In the genomic region with DNA sequence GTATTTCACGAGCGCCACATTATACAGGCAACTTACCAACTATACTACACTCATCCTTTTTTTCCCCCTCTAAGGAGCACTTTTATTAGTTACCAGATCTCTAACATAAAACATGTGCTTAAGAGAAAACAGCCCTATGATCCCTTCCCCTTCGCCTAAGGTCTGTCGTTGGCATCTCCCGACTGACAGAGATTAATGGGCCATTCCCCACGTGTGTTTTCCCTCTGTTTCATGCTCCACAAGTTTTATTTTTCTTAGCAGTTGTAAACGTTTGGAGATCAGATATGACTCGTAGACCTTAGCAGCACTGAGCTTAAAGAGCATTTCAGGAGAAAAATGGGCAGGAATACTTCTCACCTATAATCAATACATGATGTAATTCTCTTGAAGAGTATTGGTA, we compare ENCODE assay signal across 20 cellular contexts. TPM values are rescaled to one million over a fixed set of nuclear protein-coding genes. Genes with fewer than 3 reads are reported as not detected.
DNase-seq lines count a peak whose midpoint lies in the region; ATAC-seq and TF ChIP-seq lines count a peak whose summit lies in the region.
"Had no signal": no experiment of that assay in that cellular context is flagged by ENCODE, and none has a peak within 500 bp of the region (broad histone marks: within the 10 kb centered on the region; RNA-seq: fewer than 3 reads in every experiment).

No MANE protein-coding gene starts in this region.

- intact Hi-C loops in sciatic nerve (cut with DNase I), result no loop called here

- DNase-seq in HEK293T (ENCODE audit: extremely low spot score), result no peak
- DNase-seq in left kidney (ENCODE audit: low read depth, low spot score), result peak; percentile 90
- no peak for DNase-seq in GF-D8 (lab: John Stamatoyannopoulos, UW)
- no peak for DNase-seq in sciatic nerve (ENCODE audit: low spot score)
- DNase-seq: AML-193; BE2C; Caco-2; CD4-positive, CD25-positive, alpha-beta regulatory T cell; CD8-positive, alpha-beta T cell; DMS 273 treated with DMSO at 0.1 percent for 48 hours; DMS79; EL; GDM1; H9; HFFc6 had no signal

- H3K27me3 ChIP-seq in BLaER1, result no peaks in the 10 kb centered on the region

- no peak for ATAC-seq in sciatic nerve
- ATAC-seq in GM18870 (IDR thresholded peaks at IDR 0.05; ENCODE audit: unreplicated experiment), result no peak
- ATAC-seq: CD8-positive, alpha-beta T cell; HCT116 had no signal

- H3K9ac ChIP-seq in BLaER1, result no peak overlapping the region

- H3K9me3 ChIP-seq in BLaER1, result peaks cover 20% of the 10 kb centered on the region
- H3K9me3 ChIP-seq: BE2C, Caco-2 had no signal

- peak overlapping the region; percentile 68 for H3K4me2 ChIP-seq in BLaER1

- CTCF ChIA-PET in HEK293T (lab: Yijun Ruan, JAX), result no interaction called here

- H4K20me1 ChIP-seq in BLaER1, result no peaks in the 10 kb centered on the region

- POLR2A ChIA-PET in HEK293T (lab: Yijun Ruan, JAX), result no interaction called here

- H3K4me1 ChIP-seq in BLaER1, result peaks cover 47% of the 10 kb centered on the region
- H3K4me1 ChIP-seq: BE2C, Caco-2 had no signal

- no peaks in the 10 kb centered on the region for H3K36me3 ChIP-seq in BLaER1
- H3K36me3 ChIP-seq: BE2C had no signal

- no peak overlapping the region for H3K27ac ChIP-seq in BLaER1
- H3K27ac ChIP-seq: 22Rv1, C4-2B had no signal

- H3K4me3 ChIP-seq in BLaER1, result no peak overlapping the region

TF ChIP-seq in HEK293T, 16 proteins besides CTCF, POLR2A, EP300 and RAD21:
- TF ChIP-seq ZNF384 (IDR thresholded peaks at IDR 0.05) (no peak), PKNOX1 (IDR thresholded peaks at IDR 0.05) (peak; percentile 77), TARDBP (IDR thresholded peaks at IDR 0.05) (no peak), BHLHE40 (IDR thresholded peaks at IDR 0.05; ENCODE audit: borderline replicate concordance) (no peak)

RNA-seq across cellular contexts. Expression of gene FZD10, which starts 51.4 kb away (rescaled TPM):
- 1.5 TPM for total RNA-seq in sciatic nerve
- total RNA-seq: CD4-positive, CD25-positive, alpha-beta regulatory T cell; CD8-positive, alpha-beta T cell; HFFc6 had no signal
